8 cellular contexts compared by ENCODE assay signal in the genomic region with DNA sequence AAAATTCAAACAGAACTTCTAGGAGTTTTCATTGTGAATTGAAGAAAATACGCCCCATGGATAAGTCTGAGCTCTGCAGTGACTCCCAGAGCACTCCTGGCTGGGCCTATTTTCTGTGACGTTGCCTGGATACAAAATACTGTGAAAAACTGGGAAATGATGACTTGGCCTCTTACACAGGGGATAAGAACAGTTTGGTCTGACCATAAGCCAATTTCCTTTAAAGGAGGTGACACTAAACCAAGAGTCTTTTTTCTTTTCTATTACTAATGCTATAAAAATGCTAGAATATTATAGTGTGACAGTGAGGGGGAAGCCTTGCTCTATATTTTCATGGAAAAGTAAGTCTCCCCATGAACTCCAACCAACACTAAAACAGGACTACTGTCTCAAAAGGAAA. TPM values are rescaled to one million over a fixed set of nuclear protein-coding genes. Genes with fewer than 3 reads are reported as not detected.
DNase-seq lines count a peak whose midpoint lies in the region; ATAC-seq and TF ChIP-seq lines count a peak whose summit lies in the region.

No MANE protein-coding gene starts in this region.

- peaks cover 71% of the 10 kb centered on the region for H3K4me1 ChIP-seq in HAP-1
- H3K4me1 ChIP-seq in hepatocyte (ENCODE audit: insufficient read depth): peaks cover 52% of the 10 kb centered on the region
- H3K4me1 ChIP-seq in skeletal muscle tissue (ENCODE audit: control insufficient read depth in 3 of 3, insufficient read depth in 3 of 3, low read length in 3 of 3): peaks cover 31 to 46% (median 32%) of the 10 kb centered on the region in 3 donors

- H3K36me3 ChIP-seq in HAP-1 (replicated peaks) (no peaks in the 10 kb centered on the region), hepatocyte (replicated peaks; ENCODE audit: insufficient read depth, low read depth) (no peaks in the 10 kb centered on the region), skeletal muscle tissue (ENCODE audit: control insufficient read depth in 3 of 3, insufficient read depth in 3 of 3, low read length in 3 of 3) (no peaks in the 10 kb centered on the region)

- peak overlapping the region; percentile 95 for H3K27ac ChIP-seq in hepatocyte
- peak overlapping the region; percentile 98 for H3K27ac ChIP-seq in skeletal muscle tissue (ENCODE audit: low read depth, low read length)

- no peaks in the 10 kb centered on the region for H3K9me3 ChIP-seq in HAP-1
- H3K9me3 ChIP-seq in hepatocyte (ENCODE audit: low read depth): no peaks in the 10 kb centered on the region
- no peaks in the 10 kb centered on the region for H3K9me3 ChIP-seq in skeletal muscle tissue (ENCODE audit: control insufficient read depth in 3 of 3, low read length in 3 of 3)

- peak overlapping the region; percentile 16 for H3K4me2 ChIP-seq in hepatocyte

- no peaks in the 10 kb centered on the region for H3K9me2 ChIP-seq in hepatocyte (replicated peaks; ENCODE audit: insufficient read depth)

- H3K27me3 ChIP-seq in HAP-1 (ENCODE audit: low read depth): no peaks in the 10 kb centered on the region
- no peaks in the 10 kb centered on the region for H3K27me3 ChIP-seq in hepatocyte
- H3K27me3 ChIP-seq in skeletal muscle tissue (ENCODE audit: control insufficient read depth in 3 of 3, insufficient read depth in 3 of 3, low read length in 3 of 3): no peaks in the 10 kb centered on the region

- in situ Hi-C loops in HAP-1 (cut with MboI; ENCODE audit: low sequenced_read_pairs): no loop called here

- no peaks in the 10 kb centered on the region for H4K20me1 ChIP-seq in hepatocyte (ENCODE audit: insufficient read depth, poor library complexity, severe bottlenecking)

- DNase-seq in HAP-1 (ENCODE audit: low spot score in 2 of 2): peak; percentile 38 to 54
- DNase-seq in astrocyte of the hippocampus (ENCODE audit: low read depth, low spot score): peak; percentile 95
- peak; percentile 77 for DNase-seq in hepatocyte (ENCODE audit: low spot score)
- no peak for DNase-seq in activated effector memory CD4-positive, alpha-beta T cell treated with anti-CD3 and anti-CD28 coated beads, Interleukin-2, amount 50 U/mL, for 16 hours
- no peak for DNase-seq in iPS-NIHi11 (ENCODE audit: low spot score)

- H3K79me2 ChIP-seq in hepatocyte: peaks cover 5% of the 10 kb centered on the region

- H2AFZ ChIP-seq in hepatocyte: no peak overlapping the region

- TF ChIP-seq CTCF in hepatocyte (IDR thresholded peaks at IDR 0.05; ENCODE audit: poor library complexity): no peak

- WGBS in hepatocyte (ENCODE audit: low lambda C conversion rate, missing lambda C conversion rate): 37% methylated on average over 2 of the region's 2 CpGs

- H3K4me3 ChIP-seq in HAP-1 (no peak overlapping the region), hepatocyte (no peak overlapping the region), skeletal muscle tissue (ENCODE audit: low read length in 3 of 3) (peak overlapping the region in 2 of 3 donors; percentile 33 to 51)

- H3K9ac ChIP-seq in skeletal muscle tissue (ENCODE audit: low read depth in 1 of 3, low read length in 3 of 3): peak overlapping the region; percentile 73 to 80 (median 76)

- ATAC-seq in GM21576 (IDR thresholded peaks at IDR 0.05; ENCODE audit: unreplicated experiment): no peak
- ATAC-seq in HG02642 (IDR thresholded peaks at IDR 0.05; ENCODE audit: poor library complexity, unreplicated experiment): no peak

RNA-seq across cellular contexts. Expression of a gene that starts 45.6 kb away (rescaled TPM):
- 41.8 and 47.9 TPM in 2 replicates for total RNA-seq in hepatocyte
- polyA plus RNA-seq in hepatocyte: 16.6 and 28.0 TPM in 2 replicates
- total RNA-seq in skeletal muscle tissue: 45.4 TPM

RNA-seq across cellular contexts. Expression of a gene that starts 59.8 kb away (rescaled TPM):
- total RNA-seq in hepatocyte (3.6 and 4.0 TPM in 2 replicates), skeletal muscle tissue (4.7 TPM)
- 5.4 and 5.9 TPM in 2 replicates for polyA plus RNA-seq in hepatocyte

Comparison
In these comparisons a context has a peak if more than half of its experiments do, and no peak if none do; other contexts are left out.
1. DNase-seq: peak in HAP-1 (2 of 2), astrocyte of the hippocampus (single experiment) and hepatocyte (single experiment); none in activated effector memory CD4-positive, alpha-beta T cell treated with anti-CD3 and anti-CD28 coated beads, Interleukin-2, amount 50 U/mL, for 16 hours (single experiment) and iPS-NIHi11 (single experiment).
2. H3K4me3 ChIP-seq: peak in skeletal muscle tissue (2 of 3); none in HAP-1 (single experiment) and hepatocyte (single experiment).